24 cellular contexts compared by ENCODE assay signal in the genomic region with DNA sequence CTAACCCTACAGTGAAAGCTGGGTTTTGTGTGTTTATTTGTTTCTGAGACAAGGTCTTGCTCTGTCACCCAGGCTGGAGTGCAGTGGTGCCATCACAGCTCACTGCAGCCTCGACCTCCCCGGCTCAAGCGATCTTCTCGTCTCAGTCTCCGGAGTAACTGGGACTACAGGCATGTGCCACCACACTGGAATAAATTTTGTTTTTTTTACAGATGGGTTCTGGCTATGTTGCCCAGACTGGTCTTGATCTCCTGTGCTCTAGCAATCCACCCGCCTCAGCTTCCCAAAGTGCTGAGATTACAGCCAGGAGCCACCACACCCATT. TPM values are rescaled to one million over a fixed set of nuclear protein-coding genes. Genes with fewer than 3 reads are reported as not detected.
"Had no signal": no experiment of that assay in that cellular context is flagged by ENCODE, and none has a peak within 500 bp of the region (broad histone marks: within the 10 kb centered on the region; RNA-seq: fewer than 3 reads in every experiment).

No MANE protein-coding gene starts in this region.

- DNase-seq: activated CD4-positive, alpha-beta memory T cell treated with anti-CD3 and anti-CD28 coated beads for 36 hours; activated CD4-positive, alpha-beta T cell treated with anti-CD3 and anti-CD28 coated beads, Interleukin-2, amount 10 ng/mL, durations not matched to agents 24 days and 14 days; activated CD4-positive, CD25-positive, alpha-beta regulatory T cell treated with anti-CD3 and anti-CD28 coated beads, Interleukin-2, amount 50 U/mL, for 72 hours; activated CD8-positive, alpha-beta memory T cell treated with anti-CD3 and anti-CD28 coated beads, Interleukin-2, amount 50 U/mL, for 48 hours; activated gamma-delta T cell; activated naive CD4-positive, alpha-beta T cell treated with anti-CD3 and anti-CD28 coated beads, Interleukin-2, amount 50 U/mL, for 16 hours; activated T-cell treated with anti-CD3 and anti-CD28 coated beads, Interleukin-2, amount 50 U/mL, for 24 hours; amygdala; caudate nucleus; cortex of kidney; left lung; sigmoid colon; stimulated activated CD4-positive, alpha-beta T cell treated with anti-CD3 and anti-CD28 coated beads, Interleukin-15, amount 100 ng/mL, for 24 hours; stimulated activated CD4-positive, alpha-beta T cell treated with anti-CD3 and anti-CD28 coated beads, Interleukin-2, amount 100 ng/mL, for 24 hours; stimulated activated naive CD4-positive, alpha-beta T cell treated with Interleukin-2 at 50 U/mL for 16 hours had no signal

- H3K4me1 Mint-ChIP-seq: activated CD4-positive, alpha-beta T cell treated with anti-CD3 and anti-CD28 coated beads, Interleukin-2, amount 10 ng/mL, durations not matched to agents 24 days and 14 days had no signal

- ATAC-seq: esophagus mucosa, left lung had no signal

- H3K36me3 Mint-ChIP-seq: activated CD4-positive, alpha-beta memory T cell treated with anti-CD3 and anti-CD28 coated beads for 36 hours had no signal

- H3K4me3 Mint-ChIP-seq: activated CD4-positive, alpha-beta memory T cell treated with anti-CD3 and anti-CD28 coated beads for 36 hours; activated CD4-positive, alpha-beta T cell treated with anti-CD3 and anti-CD28 coated beads, Interleukin-2, amount 10 ng/mL, durations not matched to agents 24 days and 14 days; activated T-cell treated with anti-CD3 and anti-CD28 coated beads, Interleukin-2, amount 50 U/mL, for 24 hours; nephron had no signal

- H3K36me3 ChIP-seq: left lung, neutrophil, sigmoid colon, tibial nerve had no signal

- H3K9me3 Mint-ChIP-seq: activated CD4-positive, alpha-beta memory T cell treated with anti-CD3 and anti-CD28 coated beads for 36 hours; activated CD4-positive, alpha-beta T cell treated with anti-CD3 and anti-CD28 coated beads, Interleukin-2, amount 10 ng/mL, durations not matched to agents 24 days and 14 days; activated T-cell treated with anti-CD3 and anti-CD28 coated beads, Interleukin-2, amount 50 U/mL, for 24 hours; nephron had no signal

- H3K27ac Mint-ChIP-seq: activated CD4-positive, alpha-beta memory T cell treated with anti-CD3 and anti-CD28 coated beads for 36 hours; activated CD4-positive, alpha-beta T cell treated with anti-CD3 and anti-CD28 coated beads, Interleukin-2, amount 10 ng/mL, durations not matched to agents 24 days and 14 days; activated T-cell treated with anti-CD3 and anti-CD28 coated beads, Interleukin-2, amount 50 U/mL, for 24 hours; nephron had no signal

- H3K4me3 ChIP-seq: left lung, lung, sigmoid colon, tibial nerve had no signal

- FAIRE-seq: islet of Langerhans had no signal

- H3K27ac ChIP-seq: left lung, neutrophil, sigmoid colon, tibial nerve had no signal

- H3K27me3 ChIP-seq: tibial nerve had no signal

- H3K4me1 ChIP-seq: sigmoid colon had no signal

- H3K27me3 Mint-ChIP-seq: progenitor cell of endocrine pancreas had no signal

- H3K9me3 ChIP-seq: left lung, neutrophil, sigmoid colon, tibial nerve had no signal

RNA-seq across cellular contexts. Expression of a gene that starts 26.4 kb away (rescaled TPM):
- total RNA-seq: activated CD4-positive, alpha-beta memory T cell treated with anti-CD3 and anti-CD28 coated beads for 36 hours; activated CD4-positive, alpha-beta T cell treated with anti-CD3 and anti-CD28 coated beads, Interleukin-2, amount 10 ng/mL, durations not matched to agents 24 days and 14 days; activated CD8-positive, alpha-beta memory T cell treated with anti-CD3 and anti-CD28 coated beads for 36 hours; T-helper 1 cell treated with Interleukin-12 subunit alpha and Interleukin-12 subunit beta and Interleukin-4 antibody, amounts not matched to agents 30 ng/mL and 1 ng/mL, for 36 hours had no signal
